In genomic region chr20:38472513-38473352, GRCh38 we compare ENCODE assay signal across 8 cellular contexts. TPM values are rescaled to one million over a fixed set of nuclear protein-coding genes. Genes with fewer than 3 reads are reported as not detected.
DNase-seq lines count a peak whose midpoint lies in the region; ATAC-seq and TF ChIP-seq lines count a peak whose summit lies in the region.

TSS of gene RALGAPB (plus strand) at chr20:38472843. CDS start at chr20:38488433, 15,590 bp downstream.

- no peaks in the 10 kb centered on the region for H3K27me3 Mint-ChIP-seq in activated B cell treated with CpG ODN at 0.5 μM for 24 hours
- peaks cover 0 to 8% (median 0%) of the 10 kb centered on the region in 3 donors for H3K27me3 Mint-ChIP-seq in immature natural killer cell (ENCODE audit: low read depth in 3 of 3)

- intact Hi-C loops in activated B cell treated with CpG ODN at 0.5 μM for 24 hours (cut with micrococcal nuclease), result loop anchor here (1.0 to 5.0 kb wide), 4 partner anchors 26 to 490 kb away; partner anchors contain the start of genes ACTR5, DHX35 and SNHG17

- peak; percentile 93 for ATAC-seq in GM19023 (IDR thresholded peaks at IDR 0.05; ENCODE audit: unreplicated experiment)
- peak; percentile 87 for ATAC-seq in HG03280 (IDR thresholded peaks at IDR 0.05; ENCODE audit: unreplicated experiment)
- ATAC-seq in activated B cell treated with CpG ODN at 0.5 μM for 24 hours (ENCODE audit: low read depth), result peak; percentile 88

- H3K27ac Mint-ChIP-seq in activated B cell treated with CpG ODN at 0.5 μM for 24 hours (peak within 1 kb of the TSS; percentile 85), immature natural killer cell (peak within 1 kb of the TSS; percentile 85 to 96 (median 90))

- H3K4me1 Mint-ChIP-seq in activated B cell treated with CpG ODN at 0.5 μM for 24 hours, result peaks cover 44% of the 10 kb centered on the region
- H3K4me1 Mint-ChIP-seq in immature natural killer cell, result peaks cover 48 to 58% of the 10 kb centered on the region in 2 donors

- H3K9me3 Mint-ChIP-seq in activated B cell treated with CpG ODN at 0.5 μM for 24 hours, result no peaks in the 10 kb centered on the region
- no peaks in the 10 kb centered on the region for H3K9me3 Mint-ChIP-seq in immature natural killer cell

- peak within 1 kb of the TSS; percentile 91 for H3K4me3 Mint-ChIP-seq in activated B cell treated with CpG ODN at 0.5 μM for 24 hours
- H3K4me3 Mint-ChIP-seq in immature natural killer cell, result peak within 1 kb of the TSS; percentile 90 to 93 (median 92)

- DNase-seq in AG09319 (ENCODE audit: extremely low read depth, low read depth) (peak; percentile 94), NCI-H345 (lab: John Stamatoyannopoulos, UW) (peak; percentile 100), activated B cell treated with CpG ODN at 0.5 μM for 24 hours (peak; percentile 95), immature natural killer cell (peak; percentile 97 to 98 (median 98)), smooth muscle cell of the brain vasculature (ENCODE audit: low read depth, low spot score) (peak; percentile 97)
- DNase-seq in central memory CD4-positive, alpha-beta T cell, result peak; percentile 99

- POLR2A ChIA-PET in activated B cell treated with CpG ODN at 0.5 μM for 24 hours (lab: Charles Lee), result interaction anchor here (0.6 to 2.7 kb wide), 10 partner anchors 8 to 490 kb away, joined by 3 to 45 read pairs (median 4); partner anchors contain the start of genes DHX35, RPRD1B, SNHG17 and TTI1

- TF ChIP-seq CTCF in AG09319 (IDR thresholded peaks at IDR 0.05; ENCODE audit: low read depth, low read length) (peak; percentile 50), activated B cell treated with CpG ODN at 0.5 μM for 24 hours (IDR thresholded peaks at IDR 0.05) (no peak)

- CTCF ChIA-PET in activated B cell treated with CpG ODN at 0.5 μM for 24 hours (lab: Charles Lee), result interaction anchor here (1.1 to 3.8 kb wide), 3 partner anchors 26 to 40 kb away, joined by 3 to 33 read pairs (median 17); partner anchors contain the start of gene SNHG17

- H3K36me3 Mint-ChIP-seq in activated B cell treated with CpG ODN at 0.5 μM for 24 hours (ENCODE audit: low read depth), result peaks cover 11% of the 10 kb centered on the region
- no peaks in the 10 kb centered on the region for H3K36me3 Mint-ChIP-seq in immature natural killer cell

RNA-seq across cellular contexts. Expression of gene RALGAPB, which starts in this region (rescaled TPM):
- 40.2 and 48.3 TPM in 2 replicates for total RNA-seq in activated B cell treated with CpG ODN at 0.5 μM for 24 hours
- polyA plus RNA-seq in immature natural killer cell, result 10 to 100 TPM in 2 of 3 donors, 1 to 10 TPM in 1; 7.5 to 16.7 (median 14.7) TPM

Comparison
In these comparisons a context has a peak if more than half of its experiments do, and no peak if none do; other contexts are left out.
1. Peak in every context shown above with its lines: DNase-seq and ATAC-seq.